1 cellular context compared by ENCODE assay signal in the genomic region with DNA sequence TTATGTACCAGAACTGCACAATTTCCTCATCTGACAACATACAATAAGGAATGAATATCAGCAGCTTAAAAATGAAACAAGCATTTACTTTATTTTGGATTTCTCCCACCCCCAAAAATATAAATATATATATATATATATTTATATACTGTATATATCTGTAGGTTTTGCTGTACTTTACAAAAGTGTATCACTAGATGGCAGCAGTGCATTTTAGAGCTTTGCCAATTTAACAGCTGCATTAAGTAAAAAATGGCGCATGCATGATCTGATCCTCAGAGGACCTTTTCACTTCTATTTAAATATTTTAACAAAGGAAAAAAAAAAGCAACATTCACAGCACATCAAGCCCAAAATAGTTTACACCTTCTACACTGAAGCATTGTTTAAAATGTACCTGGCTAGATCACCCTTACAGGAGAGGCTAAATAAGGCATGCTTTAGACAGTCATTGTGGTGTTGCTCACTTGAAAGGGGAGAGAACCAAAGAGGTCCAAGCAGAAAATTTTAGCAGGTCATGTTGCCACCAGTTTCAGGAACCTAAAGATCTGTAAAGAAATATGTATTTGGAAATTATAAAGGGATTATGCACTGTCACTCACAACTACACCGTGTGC.
TF ChIP-seq lines count a peak whose summit lies in the region.

No MANE protein-coding gene starts in this region.

TF ChIP-seq in K562, 482 proteins besides CTCF, POLR2A, EP300 and RAD21 (continued from another document):
- TF ChIP-seq, protein P1, sequence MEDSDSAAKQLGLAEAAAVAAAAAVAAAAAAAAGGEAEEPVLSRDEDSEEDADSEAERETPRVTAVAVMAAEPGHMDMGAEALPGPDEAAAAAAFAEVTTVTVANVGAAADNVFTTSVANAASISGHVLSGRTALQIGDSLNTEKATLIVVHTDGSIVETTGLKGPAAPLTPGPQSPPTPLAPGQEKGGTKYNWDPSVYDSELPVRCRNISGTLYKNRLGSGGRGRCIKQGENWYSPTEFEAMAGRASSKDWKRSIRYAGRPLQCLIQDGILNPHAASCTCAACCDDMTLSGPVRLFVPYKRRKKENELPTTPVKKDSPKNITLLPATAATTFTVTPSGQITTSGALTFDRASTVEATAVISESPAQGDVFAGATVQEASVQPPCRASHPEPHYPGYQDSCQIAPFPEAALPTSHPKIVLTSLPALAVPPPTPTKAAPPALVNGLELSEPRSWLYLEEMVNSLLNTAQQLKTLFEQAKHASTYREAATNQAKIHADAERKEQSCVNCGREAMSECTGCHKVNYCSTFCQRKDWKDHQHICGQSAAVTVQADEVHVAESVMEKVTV (CRISPR knock-in tag; IDR thresholded peaks at IDR 0.05) = peak; percentile 24; the same call in 1 of the 2 replicates
- TF ChIP-seq YY1 (IDR thresholded peaks at IDR 0.05; ENCODE audit: borderline replicate concordance in 1 of 3, control insufficient read depth in 1 of 3, extremely low read depth in 1 of 3, insufficient read depth in 3 of 3, insufficient read length in 1 of 3, insufficient replicate concordance in 2 of 3, low read depth in 1 of 3, low read length in 2 of 3) (peak in 1 of 3 experiments; percentile 31), KDM1A (IDR thresholded peaks at IDR 0.05) (no peak), RB1 (IDR thresholded peaks at IDR 0.05; ENCODE audit: low read depth) (no peak), LEF1 (IDR thresholded peaks at IDR 0.05) (no peak), ZNF134 (CRISPR knock-in tag; conservative IDR thresholded peaks at IDR 0.05) (no peak)
